ENCODE assay signal across 1 cellular context in the genomic region with DNA sequence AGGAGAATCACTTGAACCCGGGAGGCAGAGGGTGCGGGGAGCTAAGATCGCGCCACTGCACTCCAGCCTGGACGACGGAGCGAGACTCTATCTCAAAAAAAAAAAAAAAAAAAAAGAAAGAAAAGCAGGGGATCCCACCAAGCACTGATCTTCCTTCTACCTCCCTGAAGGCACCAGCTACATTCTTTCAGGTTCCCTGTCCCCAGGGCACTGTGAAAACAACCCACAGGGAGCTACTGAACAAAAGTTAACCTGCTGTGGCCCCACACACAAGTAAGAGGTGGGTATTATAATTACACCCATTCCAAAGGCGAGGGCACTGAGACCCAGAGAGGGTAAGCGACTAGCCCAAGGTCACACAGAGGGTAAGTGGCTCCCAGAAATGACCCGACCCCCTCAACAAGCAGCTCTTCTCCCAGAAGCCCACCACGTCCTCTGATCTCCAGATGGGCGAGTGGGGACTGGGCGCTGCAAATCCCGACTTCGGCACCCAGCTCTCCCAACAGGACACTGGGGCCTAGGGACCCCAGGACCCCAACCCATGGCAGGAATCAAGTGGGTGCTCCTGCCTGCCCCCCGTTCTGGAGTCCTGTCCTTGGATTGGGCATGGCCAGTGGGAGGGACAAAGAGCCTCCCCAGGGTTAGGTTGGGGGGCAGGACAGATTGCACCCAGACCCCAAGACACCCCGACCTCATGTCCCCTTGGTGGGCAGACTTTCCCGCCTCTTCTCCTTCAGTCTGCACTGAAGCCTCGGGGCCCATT.
TF ChIP-seq lines count a peak whose summit lies in the region.

No MANE protein-coding gene starts in this region.

TF ChIP-seq in K562, 482 proteins besides CTCF, POLR2A, EP300 and RAD21:
- TF ChIP-seq, protein P1, sequence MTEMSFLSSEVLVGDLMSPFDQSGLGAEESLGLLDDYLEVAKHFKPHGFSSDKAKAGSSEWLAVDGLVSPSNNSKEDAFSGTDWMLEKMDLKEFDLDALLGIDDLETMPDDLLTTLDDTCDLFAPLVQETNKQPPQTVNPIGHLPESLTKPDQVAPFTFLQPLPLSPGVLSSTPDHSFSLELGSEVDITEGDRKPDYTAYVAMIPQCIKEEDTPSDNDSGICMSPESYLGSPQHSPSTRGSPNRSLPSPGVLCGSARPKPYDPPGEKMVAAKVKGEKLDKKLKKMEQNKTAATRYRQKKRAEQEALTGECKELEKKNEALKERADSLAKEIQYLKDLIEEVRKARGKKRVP (CRISPR knock-in tag; IDR thresholded peaks at IDR 0.05), result no peak
- TF ChIP-seq, protein P2, sequence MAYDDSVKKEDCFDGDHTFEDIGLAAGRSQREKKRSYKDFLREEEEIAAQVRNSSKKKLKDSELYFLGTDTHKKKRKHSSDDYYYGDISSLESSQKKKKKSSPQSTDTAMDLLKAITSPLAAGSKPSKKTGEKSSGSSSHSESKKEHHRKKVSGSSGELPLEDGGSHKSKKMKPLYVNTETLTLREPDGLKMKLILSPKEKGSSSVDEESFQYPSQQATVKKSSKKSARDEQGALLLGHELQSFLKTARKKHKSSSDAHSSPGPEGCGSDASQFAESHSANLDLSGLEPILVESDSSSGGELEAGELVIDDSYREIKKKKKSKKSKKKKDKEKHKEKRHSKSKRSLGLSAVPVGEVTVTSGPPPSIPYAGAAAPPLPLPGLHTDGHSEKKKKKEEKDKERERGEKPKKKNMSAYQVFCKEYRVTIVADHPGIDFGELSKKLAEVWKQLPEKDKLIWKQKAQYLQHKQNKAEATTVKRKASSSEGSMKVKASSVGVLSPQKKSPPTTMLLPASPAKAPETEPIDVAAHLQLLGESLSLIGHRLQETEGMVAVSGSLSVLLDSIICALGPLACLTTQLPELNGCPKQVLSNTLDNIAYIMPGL (CRISPR knock-in tag; IDR thresholded peaks at IDR 0.05), result no peak
- no peak for TF ChIP-seq CSDE1 (IDR thresholded peaks at IDR 0.05)
- TF ChIP-seq RBM39 (optimal IDR thresholded peaks at IDR 0.05; ENCODE audit: low read depth, low read length), result no peak
- TF ChIP-seq, protein P3, sequence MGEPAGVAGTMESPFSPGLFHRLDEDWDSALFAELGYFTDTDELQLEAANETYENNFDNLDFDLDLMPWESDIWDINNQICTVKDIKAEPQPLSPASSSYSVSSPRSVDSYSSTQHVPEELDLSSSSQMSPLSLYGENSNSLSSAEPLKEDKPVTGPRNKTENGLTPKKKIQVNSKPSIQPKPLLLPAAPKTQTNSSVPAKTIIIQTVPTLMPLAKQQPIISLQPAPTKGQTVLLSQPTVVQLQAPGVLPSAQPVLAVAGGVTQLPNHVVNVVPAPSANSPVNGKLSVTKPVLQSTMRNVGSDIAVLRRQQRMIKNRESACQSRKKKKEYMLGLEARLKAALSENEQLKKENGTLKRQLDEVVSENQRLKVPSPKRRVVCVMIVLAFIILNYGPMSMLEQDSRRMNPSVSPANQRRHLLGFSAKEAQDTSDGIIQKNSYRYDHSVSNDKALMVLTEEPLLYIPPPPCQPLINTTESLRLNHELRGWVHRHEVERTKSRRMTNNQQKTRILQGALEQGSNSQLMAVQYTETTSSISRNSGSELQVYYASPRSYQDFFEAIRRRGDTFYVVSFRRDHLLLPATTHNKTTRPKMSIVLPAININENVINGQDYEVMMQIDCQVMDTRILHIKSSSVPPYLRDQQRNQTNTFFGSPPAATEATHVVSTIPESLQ (CRISPR knock-in tag; IDR thresholded peaks at IDR 0.05), result no peak
- peak; percentile 39; the same call in 1 of the 2 replicates for TF ChIP-seq ESRRA (IDR thresholded peaks at IDR 0.05; ENCODE audit: borderline replicate concordance, low read depth)
- no peak for TF ChIP-seq KDM2B (CRISPR knock-in tag; IDR thresholded peaks at IDR 0.05)
- TF ChIP-seq, protein P4, sequence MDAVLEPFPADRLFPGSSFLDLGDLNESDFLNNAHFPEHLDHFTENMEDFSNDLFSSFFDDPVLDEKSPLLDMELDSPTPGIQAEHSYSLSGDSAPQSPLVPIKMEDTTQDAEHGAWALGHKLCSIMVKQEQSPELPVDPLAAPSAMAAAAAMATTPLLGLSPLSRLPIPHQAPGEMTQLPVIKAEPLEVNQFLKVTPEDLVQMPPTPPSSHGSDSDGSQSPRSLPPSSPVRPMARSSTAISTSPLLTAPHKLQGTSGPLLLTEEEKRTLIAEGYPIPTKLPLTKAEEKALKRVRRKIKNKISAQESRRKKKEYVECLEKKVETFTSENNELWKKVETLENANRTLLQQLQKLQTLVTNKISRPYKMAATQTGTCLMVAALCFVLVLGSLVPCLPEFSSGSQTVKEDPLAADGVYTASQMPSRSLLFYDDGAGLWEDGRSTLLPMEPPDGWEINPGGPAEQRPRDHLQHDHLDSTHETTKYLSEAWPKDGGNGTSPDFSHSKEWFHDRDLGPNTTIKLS (IDR thresholded peaks at IDR 0.05; ENCODE audit: borderline replicate concordance, low read depth), result no peak
- no peak for TF ChIP-seq CTBP1 (IDR thresholded peaks at IDR 0.05; ENCODE audit: borderline replicate concordance)
- TF ChIP-seq HNRNPL (IDR thresholded peaks at IDR 0.05; ENCODE audit: low read depth, low read length), result no peak
- TF ChIP-seq CHCHD3 (CRISPR knock-in tag; IDR thresholded peaks at IDR 0.05), result no peak
- TF ChIP-seq ZFP36 (IDR thresholded peaks at IDR 0.05; ENCODE audit: low read depth, low read length, partially characterized antibody), result peak; percentile 38
- TF ChIP-seq, protein P5, sequence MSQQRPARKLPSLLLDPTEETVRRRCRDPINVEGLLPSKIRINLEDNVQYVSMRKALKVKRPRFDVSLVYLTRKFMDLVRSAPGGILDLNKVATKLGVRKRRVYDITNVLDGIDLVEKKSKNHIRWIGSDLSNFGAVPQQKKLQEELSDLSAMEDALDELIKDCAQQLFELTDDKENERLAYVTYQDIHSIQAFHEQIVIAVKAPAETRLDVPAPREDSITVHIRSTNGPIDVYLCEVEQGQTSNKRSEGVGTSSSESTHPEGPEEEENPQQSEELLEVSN (IDR thresholded peaks at IDR 0.05; ENCODE audit: borderline replicate concordance in 1 of 2, extremely low read depth in 1 of 2, insufficient read depth in 1 of 2, insufficient read length in 1 of 2, low read depth in 1 of 2, low read length in 1 of 2, poor library complexity in 1 of 2, severe bottlenecking in 1 of 2), result peak in 1 of 2 experiments; percentile 39
- TF ChIP-seq, protein P6, sequence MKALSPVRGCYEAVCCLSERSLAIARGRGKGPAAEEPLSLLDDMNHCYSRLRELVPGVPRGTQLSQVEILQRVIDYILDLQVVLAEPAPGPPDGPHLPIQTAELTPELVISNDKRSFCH (CRISPR knock-in tag; IDR thresholded peaks at IDR 0.05), result no peak
- TF ChIP-seq, protein P6 (tag; IDR thresholded peaks at IDR 0.05), result no peak
- TF ChIP-seq, protein P7, sequence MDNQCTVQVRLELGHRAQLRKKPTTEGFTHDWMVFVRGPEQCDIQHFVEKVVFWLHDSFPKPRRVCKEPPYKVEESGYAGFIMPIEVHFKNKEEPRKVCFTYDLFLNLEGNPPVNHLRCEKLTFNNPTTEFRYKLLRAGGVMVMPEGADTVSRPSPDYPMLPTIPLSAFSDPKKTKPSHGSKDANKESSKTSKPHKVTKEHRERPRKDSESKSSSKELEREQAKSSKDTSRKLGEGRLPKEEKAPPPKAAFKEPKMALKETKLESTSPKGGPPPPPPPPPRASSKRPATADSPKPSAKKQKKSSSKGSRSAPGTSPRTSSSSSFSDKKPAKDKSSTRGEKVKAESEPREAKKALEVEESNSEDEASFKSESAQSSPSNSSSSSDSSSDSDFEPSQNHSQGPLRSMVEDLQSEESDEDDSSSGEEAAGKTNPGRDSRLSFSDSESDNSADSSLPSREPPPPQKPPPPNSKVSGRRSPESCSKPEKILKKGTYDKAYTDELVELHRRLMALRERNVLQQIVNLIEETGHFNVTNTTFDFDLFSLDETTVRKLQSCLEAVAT (IDR thresholded peaks at IDR 0.05), result no peak
- TF ChIP-seq ZBTB7A (IDR thresholded peaks at IDR 0.05; ENCODE audit: borderline replicate concordance, control insufficient read depth, low read depth, low read length), result 0 out of 2 replicates have a peak, but pooled peaks have one; percentile 14
